Comparison of ENCODE assay signal across 28 cellular contexts in the genomic region with DNA sequence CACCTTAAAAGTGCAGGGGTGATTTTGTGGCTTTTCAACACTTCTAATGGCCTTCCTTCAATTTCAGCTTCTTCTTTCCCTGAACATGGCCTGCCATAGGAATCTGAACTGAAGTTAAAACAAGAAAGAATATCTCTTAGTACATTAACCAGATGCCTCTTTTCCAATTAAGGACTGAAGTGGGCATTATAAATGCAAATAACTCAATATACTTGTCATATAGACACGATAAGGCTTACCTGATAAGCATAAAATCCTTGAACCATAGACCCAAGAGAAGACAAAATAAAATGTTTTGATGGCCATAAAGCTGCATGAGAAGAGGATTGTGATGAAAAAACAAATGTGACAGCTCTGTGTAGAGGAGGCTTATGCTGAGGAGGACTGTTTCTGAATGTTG.
"Had no signal": no experiment of that assay in that cellular context is flagged by ENCODE, and none has a peak within 500 bp of the region (broad histone marks: within the 10 kb centered on the region; RNA-seq: fewer than 3 reads in every experiment).

No MANE protein-coding gene starts in this region.

- H3K27ac Mint-ChIP-seq: dendritic cell treated with granulocyte-macrophage colony-stimulating factor and Interleukin-4, amounts not matched to agents 40 ng/mL and 50 ng/mL, for 4 days; effector memory CD8-positive, alpha-beta T cell; endodermal cell had no signal

- H3K27me3 Mint-ChIP-seq: dendritic cell treated with granulocyte-macrophage colony-stimulating factor and Interleukin-4, amounts not matched to agents 40 ng/mL and 50 ng/mL, for 4 days; effector memory CD8-positive, alpha-beta T cell had no signal

- H3K27ac ChIP-seq: colonic mucosa, coronary artery, dorsolateral prefrontal cortex, epithelial cell of prostate, esophagus muscularis mucosa, esophagus squamous epithelium, foreskin keratinocyte, gastroesophageal sphincter, heart left ventricle, heart right ventricle, hepatocyte had no signal

- H3K4me1 Mint-ChIP-seq: endodermal cell had no signal

- H2AFZ ChIP-seq: hepatocyte had no signal

- H3K36me3 ChIP-seq: colonic mucosa, esophagus muscularis mucosa, esophagus squamous epithelium, gastroesophageal sphincter, heart left ventricle, heart right ventricle had no signal

- H3K79me2 ChIP-seq: hepatocyte had no signal

- H3K9me3 ChIP-seq: colonic mucosa, esophagus muscularis mucosa, esophagus squamous epithelium, gastroesophageal sphincter, heart left ventricle had no signal

- H3K4me3 Mint-ChIP-seq: dendritic cell treated with granulocyte-macrophage colony-stimulating factor and Interleukin-4, amounts not matched to agents 40 ng/mL and 50 ng/mL, for 4 days; effector memory CD8-positive, alpha-beta T cell; endodermal cell had no signal

- H3K4me1 ChIP-seq: colonic mucosa, esophagus squamous epithelium, foreskin keratinocyte, heart left ventricle, heart right ventricle had no signal

- ATAC-seq: effector memory CD8-positive, alpha-beta T cell; esophagus mucosa; foreskin keratinocyte; gastroesophageal sphincter; heart left ventricle; heart right ventricle had no signal

- H3K4me3 ChIP-seq: colonic mucosa, coronary artery, dorsolateral prefrontal cortex, esophagus muscularis mucosa, esophagus squamous epithelium, gastroesophageal sphincter, heart left ventricle, heart right ventricle, hepatocyte had no signal

- FAIRE-seq: colon, endometrium, endothelial cell of umbilical vein, frontal cortex had no signal

- H3K4me2 ChIP-seq: hepatocyte had no signal

- H3K27me3 ChIP-seq: colonic mucosa, dorsolateral prefrontal cortex, esophagus muscularis mucosa, esophagus squamous epithelium, gastroesophageal sphincter, heart right ventricle, hepatocyte had no signal

- H3K9me3 Mint-ChIP-seq: dendritic cell treated with granulocyte-macrophage colony-stimulating factor and Interleukin-4, amounts not matched to agents 40 ng/mL and 50 ng/mL, for 4 days; endodermal cell had no signal

- DNase-seq: colonic mucosa; cortex of kidney; dermis blood vessel endothelial cell; dorsolateral prefrontal cortex; effector CD4-positive, alpha-beta T cell; effector CD8-positive, alpha-beta T cell; effector memory CD8-positive, alpha-beta T cell; endodermal cell; erythroblast; esophagus squamous epithelium; foreskin fibroblast; foreskin keratinocyte; foreskin melanocyte; glutamatergic neuron; head of caudate nucleus; heart left ventricle; heart right ventricle had no signal
